In the genomic region with DNA sequence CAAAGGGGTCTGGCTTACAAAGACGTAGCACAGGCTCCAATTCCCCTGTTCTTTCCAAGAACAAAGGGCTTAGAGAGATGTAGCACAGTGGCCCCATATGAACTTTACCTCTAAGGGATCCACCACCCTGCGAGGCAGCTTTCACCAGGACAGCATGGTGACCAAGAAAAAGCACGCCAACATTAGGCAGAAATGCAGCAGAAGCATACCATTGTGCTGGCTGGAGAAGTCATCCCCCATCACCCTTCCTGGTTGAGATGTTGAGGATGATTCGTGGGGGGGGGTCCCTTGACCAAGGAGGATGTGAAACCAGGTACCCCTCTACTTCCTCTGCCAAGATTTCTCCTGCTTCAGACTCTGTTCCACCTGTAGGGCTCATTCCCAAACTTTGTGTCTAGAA, we compare ENCODE assay signal across 11 cellular contexts. TPM values are rescaled to one million over a fixed set of nuclear protein-coding genes. Genes with fewer than 3 reads are reported as not detected.
"Had no signal": no experiment of that assay in that cellular context is flagged by ENCODE, and none has a peak within 500 bp of the region (broad histone marks: within the 10 kb centered on the region; RNA-seq: fewer than 3 reads in every experiment).

No MANE protein-coding gene starts in this region.

- H3K9me3 ChIP-seq: HAP-1 had no signal

- FAIRE-seq: H54 had no signal

- H2AFZ ChIP-seq: GM23248, GM23338 had no signal

- H3K4me3 ChIP-seq: GM23248, GM23338, HAP-1 had no signal

- H3K4me1 ChIP-seq: HAP-1 had no signal

- H3K9ac ChIP-seq: GM23248 had no signal

- H3K27ac ChIP-seq: GM23248 had no signal

- ATAC-seq: GM23338, HCT116 had no signal

- H3K36me3 ChIP-seq: HAP-1 had no signal

- DNase-seq: GM23248, GOT3, H7, H9, HCEC 1CT, HFFc6 had no signal

- H3K4me2 ChIP-seq: GM23338 had no signal

RNA-seq across cellular contexts. Expression of gene TMEM114, which starts 48.4 kb away (rescaled TPM):
- total RNA-seq: GM23248, H4, H7, HFFc6 had no signal
- polyA plus RNA-seq: GM23248 had no signal
